ENCODE assay signal across 16 cellular contexts in the genomic region with DNA sequence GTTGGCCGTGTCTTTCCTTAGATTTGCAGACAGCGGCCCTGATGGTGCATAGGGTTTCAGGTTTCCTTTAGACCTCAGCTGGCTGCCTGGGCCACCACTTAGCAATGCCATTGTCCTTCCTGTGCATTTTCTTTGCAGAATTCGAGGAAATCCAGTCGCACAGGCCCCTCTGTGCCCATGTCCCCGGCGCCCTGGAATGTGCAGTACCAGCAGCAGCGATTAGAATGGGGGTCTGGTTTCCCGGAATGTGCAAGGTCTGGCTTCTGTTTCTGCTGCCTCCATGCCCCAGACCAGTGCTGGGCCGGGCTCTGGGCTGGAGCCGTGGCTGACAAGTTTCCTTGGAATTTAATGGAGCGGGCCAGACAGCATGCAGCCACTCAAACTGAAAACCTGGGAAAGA. TPM values are rescaled to one million over a fixed set of nuclear protein-coding genes. Genes with fewer than 3 reads are reported as not detected.
DNase-seq lines count a peak whose midpoint lies in the region; FAIRE-seq and TF ChIP-seq lines count a peak whose summit lies in the region.
"Had no signal": no experiment of that assay in that cellular context is flagged by ENCODE, and none has a peak within 500 bp of the region (broad histone marks: within the 10 kb centered on the region; RNA-seq: fewer than 3 reads in every experiment).

No MANE protein-coding gene starts in this region.

- H3K27me3 Mint-ChIP-seq in activated T-helper 1 cell treated with anti-CD3 and anti-CD28 coated beads, Interleukin-12 subunit alpha, Interleukin-12 subunit beta, Interleukin-2, Interleukin-4 antibody, amounts not matched to agents 30 ng/mL and 10 ng/mL and 1 ng/mL, durations not matched to agents 14 hours and 24 hours and 36 hours (ENCODE audit: insufficient read depth) = peaks cover 22% of the 10 kb centered on the region

- H3K9me3 ChIP-seq in esophagus squamous epithelium (no peaks in the 10 kb centered on the region), muscle layer of colon (ENCODE audit: low read length) (no peaks in the 10 kb centered on the region), vagina (no peaks in the 10 kb centered on the region)
- H3K9me3 ChIP-seq: A549 had no signal

- no peaks in the 10 kb centered on the region for H3K9me3 Mint-ChIP-seq in activated T-helper 1 cell treated with anti-CD3 and anti-CD28 coated beads, Interleukin-12 subunit alpha, Interleukin-12 subunit beta, Interleukin-2, Interleukin-4 antibody, amounts not matched to agents 30 ng/mL and 10 ng/mL and 1 ng/mL, durations not matched to agents 14 hours and 24 hours and 36 hours
- H3K9me3 Mint-ChIP-seq: natural killer cell had no signal

- H3K9ac ChIP-seq in muscle layer of colon (ENCODE audit: low read length) = no peak overlapping the region

- H3K27me3 ChIP-seq in esophagus squamous epithelium (no peaks in the 10 kb centered on the region), muscle layer of colon (ENCODE audit: control insufficient read depth in 1 of 2, insufficient read depth in 2 of 2, low read length in 2 of 2) (no peaks in the 10 kb centered on the region), vagina (no peaks in the 10 kb centered on the region)

- H3K36me3 Mint-ChIP-seq in activated T-helper 1 cell treated with anti-CD3 and anti-CD28 coated beads, Interleukin-12 subunit alpha, Interleukin-12 subunit beta, Interleukin-2, Interleukin-4 antibody, amounts not matched to agents 30 ng/mL and 10 ng/mL and 1 ng/mL, durations not matched to agents 14 hours and 24 hours and 36 hours (ENCODE audit: low read depth) = no peaks in the 10 kb centered on the region
- H3K36me3 Mint-ChIP-seq: natural killer cell; stimulated activated naive B cell treated with anti-CD40 and anti-IgM and Interleukin-4, amounts not matched to agents 10 μg/mL and 1 μg/mL and 100 μg/mL, for 72 hours had no signal

- WGBS in esophagus squamous epithelium, 2 donors = 43 to 52% methylated on average over 8 to 10 of the region's 11 CpGs

- FAIRE-seq in GM12892 (lab: Jason Lieb, UNC) = no peak
- FAIRE-seq: A549 had no signal

- peak overlapping the region in 3 of 4 donors; percentile 26 to 59 (median 35) for H3K27ac ChIP-seq in esophagus squamous epithelium
- H3K27ac ChIP-seq in muscle layer of colon (ENCODE audit: low read depth, low read length) = peak overlapping the region; percentile 74
- peak overlapping the region; percentile 56 for H3K27ac ChIP-seq in vagina
- H3K27ac ChIP-seq: A549 had no signal

- H3K4me3 ChIP-seq in esophagus squamous epithelium (peak overlapping the region in 1 of 4 donors; percentile 17), muscle layer of colon (ENCODE audit: low read depth in 1 of 2, low read length in 2 of 2) (no peak overlapping the region), vagina (peak overlapping the region in 1 of 2 donors; percentile 9)
- H3K4me3 ChIP-seq: A549 had no signal

- H3K4me1 ChIP-seq in esophagus squamous epithelium = peaks cover 16 to 44% (median 27%) of the 10 kb centered on the region in 3 donors
- H3K4me1 ChIP-seq in muscle layer of colon (ENCODE audit: insufficient read depth, low read length) = peaks cover 41% of the 10 kb centered on the region
- H3K4me1 ChIP-seq in vagina = peaks cover 37% of the 10 kb centered on the region

- TF ChIP-seq CTCF in esophagus squamous epithelium (IDR thresholded peaks at IDR 0.05) (no peak), vagina (IDR thresholded peaks at IDR 0.05) (no peak)

- peak; percentile 7 to 54 for DNase-seq in NCI-H526 (lab: John Stamatoyannopoulos, UW)
- no peak for DNase-seq in NCI-H526 treated with DMSO at 0.1 percent for 48 hours (lab: John Stamatoyannopoulos, UW)
- DNase-seq in esophagus squamous epithelium (lab: John Stamatoyannopoulos, UW) = no peak
- DNase-seq in vagina (ENCODE audit: extremely low spot score in 2 of 2) = no peak
- DNase-seq in GM12892 (ENCODE audit: insufficient read length) = no peak
- DNase-seq in DMS 273 (lab: John Stamatoyannopoulos, UW; ENCODE audit: unreplicated experiment) = no peak
- DNase-seq in activated T-helper 1 cell treated with anti-CD3 and anti-CD28 coated beads, Interleukin-12 subunit alpha, Interleukin-12 subunit beta, Interleukin-2, Interleukin-4 antibody, amounts not matched to agents 30 ng/mL and 10 ng/mL and 1 ng/mL, durations not matched to agents 14 hours and 24 hours and 36 hours (ENCODE audit: low spot score) = no peak
- DNase-seq: natural killer cell; NCI-H1694; OCI-M1; stimulated activated CD4-positive, alpha-beta T cell treated with anti-CD3 and anti-CD28 coated beads, Interleukin-2, amount 100 ng/mL, for 24 hours; stimulated activated naive B cell treated with anti-CD40 and anti-IgM and Interleukin-4, amounts not matched to agents 10 μg/mL and 1 μg/mL and 100 μg/mL, for 72 hours; T1000 had no signal

- H3K4me1 Mint-ChIP-seq in activated T-helper 1 cell treated with anti-CD3 and anti-CD28 coated beads, Interleukin-12 subunit alpha, Interleukin-12 subunit beta, Interleukin-2, Interleukin-4 antibody, amounts not matched to agents 30 ng/mL and 10 ng/mL and 1 ng/mL, durations not matched to agents 14 hours and 24 hours and 36 hours (ENCODE audit: low read depth) = no peaks in the 10 kb centered on the region

- H3K36me3 ChIP-seq in esophagus squamous epithelium = no peaks in the 10 kb centered on the region
- H3K36me3 ChIP-seq in muscle layer of colon (ENCODE audit: insufficient read depth, low read length) = no peaks in the 10 kb centered on the region
- H3K36me3 ChIP-seq in vagina = no peaks in the 10 kb centered on the region

- H3K4me3 Mint-ChIP-seq in activated T-helper 1 cell treated with anti-CD3 and anti-CD28 coated beads, Interleukin-12 subunit alpha, Interleukin-12 subunit beta, Interleukin-2, Interleukin-4 antibody, amounts not matched to agents 30 ng/mL and 10 ng/mL and 1 ng/mL, durations not matched to agents 14 hours and 24 hours and 36 hours = no peak overlapping the region
- H3K4me3 Mint-ChIP-seq: natural killer cell; stimulated activated naive B cell treated with anti-CD40 and anti-IgM and Interleukin-4, amounts not matched to agents 10 μg/mL and 1 μg/mL and 100 μg/mL, for 72 hours had no signal

- intact Hi-C loops in esophagus squamous epithelium (cut with DNase I) (no loop called here), vagina (cut with DNase I) (no loop called here)
- intact Hi-C loops in activated T-helper 1 cell treated with anti-CD3 and anti-CD28 coated beads, Interleukin-12 subunit alpha, Interleukin-12 subunit beta, Interleukin-2, Interleukin-4 antibody, amounts not matched to agents 30 ng/mL and 10 ng/mL and 1 ng/mL, durations not matched to agents 14 hours and 24 hours and 36 hours (cut with micrococcal nuclease) = no loop called here

- H3K27ac Mint-ChIP-seq in activated T-helper 1 cell treated with anti-CD3 and anti-CD28 coated beads, Interleukin-12 subunit alpha, Interleukin-12 subunit beta, Interleukin-2, Interleukin-4 antibody, amounts not matched to agents 30 ng/mL and 10 ng/mL and 1 ng/mL, durations not matched to agents 14 hours and 24 hours and 36 hours = no peak overlapping the region
- H3K27ac Mint-ChIP-seq: natural killer cell; stimulated activated naive B cell treated with anti-CD40 and anti-IgM and Interleukin-4, amounts not matched to agents 10 μg/mL and 1 μg/mL and 100 μg/mL, for 72 hours had no signal

- TF ChIP-seq POLR2A in esophagus squamous epithelium (IDR thresholded peaks at IDR 0.05) = no peak
- no peak for TF ChIP-seq POLR2A in vagina (IDR thresholded peaks at IDR 0.05)
- no peak for TF ChIP-seq POLR2A in GM12892 (IDR thresholded peaks at IDR 0.05; ENCODE audit: low read depth, low read length)

RNA-seq across cellular contexts. Expression of gene HTRA1, which starts 14.2 kb away (rescaled TPM):
- total RNA-seq in esophagus squamous epithelium = 10 to 100 TPM in 3 of 4 donors, 1 to 10 TPM in 1; 6.3 to 62.2 (median 25.8) TPM
- 116 TPM for total RNA-seq in vagina
- polyA plus RNA-seq in GM12892 (2012; ENCODE audit: missing spikeins) = not detected
- not detected in 2 replicates for total RNA-seq in activated T-helper 1 cell treated with anti-CD3 and anti-CD28 coated beads, Interleukin-12 subunit alpha, Interleukin-12 subunit beta, Interleukin-2, Interleukin-4 antibody, amounts not matched to agents 30 ng/mL and 10 ng/mL and 1 ng/mL, durations not matched to agents 14 hours and 24 hours and 36 hours
- total RNA-seq: natural killer cell had no signal

RNA-seq across cellular contexts. Expression of gene ARMS2, which starts 21.1 kb away (rescaled TPM):
- total RNA-seq in esophagus squamous epithelium (not detected), vagina (not detected)
- polyA plus RNA-seq in GM12892 (2012; ENCODE audit: missing spikeins) = not detected
- total RNA-seq in activated T-helper 1 cell treated with anti-CD3 and anti-CD28 coated beads, Interleukin-12 subunit alpha, Interleukin-12 subunit beta, Interleukin-2, Interleukin-4 antibody, amounts not matched to agents 30 ng/mL and 10 ng/mL and 1 ng/mL, durations not matched to agents 14 hours and 24 hours and 36 hours = not detected in 2 replicates
- total RNA-seq: natural killer cell had no signal
- polyA plus RNA-seq: A549, adipose tissue had no signal

Comparison
In these comparisons a context has a peak if more than half of its experiments do, and no peak if none do; other contexts are left out.
1. DNase-seq: peak in NCI-H526 (2 of 2); none in NCI-H526 treated with DMSO at 0.1 percent for 48 hours (single experiment), esophagus squamous epithelium (single experiment), vagina (0 of 2), GM12892 (single experiment), DMS 273 (single experiment) and activated T-helper 1 cell treated with anti-CD3 and anti-CD28 coated beads, Interleukin-12 subunit alpha, Interleukin-12 subunit beta, Interleukin-2, Interleukin-4 antibody, amounts not matched to agents 30 ng/mL and 10 ng/mL and 1 ng/mL, durations not matched to agents 14 hours and 24 hours and 36 hours (single experiment).
2. Peak in every context shown above with its lines, with median percentiles within 50 percentile points of each other: H3K27ac ChIP-seq.